In the genomic region with DNA sequence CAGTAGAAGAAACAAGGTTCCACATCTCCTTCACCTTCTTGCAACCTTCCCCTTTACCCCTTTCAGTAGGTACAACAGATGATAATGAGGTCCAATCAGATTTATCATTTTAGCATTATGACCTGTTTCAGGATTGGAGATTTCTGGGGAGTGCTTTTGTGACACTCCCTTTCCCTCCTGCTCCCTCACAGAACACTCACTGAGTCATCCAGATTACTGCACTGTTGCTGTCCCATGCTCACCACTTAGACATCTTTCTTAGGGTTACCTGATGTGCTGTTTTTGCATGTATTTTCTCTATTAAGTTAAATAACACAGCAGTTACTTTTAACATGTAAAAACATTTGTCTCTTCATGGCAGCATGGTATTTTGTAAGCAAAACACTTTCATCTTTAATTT, we compare ENCODE assay signal across 27 cellular contexts.
A peak's percentile ranks its signal among the peaks of the same experiment; 100 is the strongest.
DNase-seq lines count a peak whose midpoint lies in the region; TF ChIP-seq lines count a peak whose summit lies in the region.
"Had no signal": no experiment of that assay in that cellular context is flagged by ENCODE, and none has a peak within 500 bp of the region (broad histone marks: within the 10 kb centered on the region; RNA-seq: fewer than 3 reads in every experiment).

No MANE protein-coding gene starts in this region.

- H3K9me3 ChIP-seq in H9 (ENCODE audit: control insufficient read depth, low read depth, low read length) = no peaks in the 10 kb centered on the region
- H3K9me3 ChIP-seq in CD4-positive, alpha-beta memory T cell (ENCODE audit: control insufficient read depth in 1 of 2, low read length in 2 of 2) = no peaks in the 10 kb centered on the region
- H3K9me3 ChIP-seq: BE2C, ovary, suprapubic skin had no signal

- POLR2A ChIA-PET in CD4-positive, alpha-beta memory T cell (lab: Charles Lee; ENCODE audit: partially characterized antibody) = no interaction called here

- H3K27ac Mint-ChIP-seq in H9 = no peak overlapping the region
- H3K27ac Mint-ChIP-seq in CD4-positive, alpha-beta memory T cell = no peak overlapping the region
- H3K27ac Mint-ChIP-seq: activated B cell treated with CpG ODN at 0.5 μM for 24 hours; activated naive CD8-positive, alpha-beta T cell treated with anti-CD3 and anti-CD28 coated beads, Interleukin-2, amount 50 U/mL, for 24 hours; brain had no signal

- H2AK5ac ChIP-seq in H9 (ENCODE audit: insufficient read length, low read length) = no peak overlapping the region

- intact Hi-C loops in CD4-positive, alpha-beta memory T cell (cut with micrococcal nuclease) = no loop called here

- DNase-seq in EH (ENCODE audit: low read depth) (peak; percentile 23), LHCN-M2 (ENCODE audit: low read depth) (peak; percentile 58), amniotic epithelial cell (ENCODE audit: low read depth) (peak; percentile 6), kidney tubule cell (ENCODE audit: low spot score) (peak; percentile 52), H9 (no peak), NCI-H524 (lab: John Stamatoyannopoulos, UW) (no peak)
- DNase-seq in CD4-positive, alpha-beta memory T cell = no peak
- DNase-seq: activated B cell treated with CpG ODN at 0.5 μM for 24 hours; activated CD4-positive, alpha-beta T cell treated with anti-CD3 and anti-CD28 coated beads, Interleukin-2, amount 50 U/mL, for 1 hour; activated naive CD8-positive, alpha-beta T cell treated with anti-CD3 and anti-CD28 coated beads, Interleukin-2, amount 50 U/mL, for 24 hours; activated T-cell treated with anti-CD3 and anti-CD28 coated beads, Interleukin-2, amount 50 U/mL, for 48 hours; BE2C; DMS 273 treated with DMSO at 0.1 percent for 48 hours; H7; Kasumi-1; mesendoderm; NCI-H446 treated with DMSO at 0.1 percent for 48 hours; NCI-H82; ovary; small intestine; stimulated activated naive CD4-positive, alpha-beta T cell; T-helper 1 cell had no signal

- TF ChIP-seq CTCF in H9 (conservative IDR thresholded peaks at IDR 0.05) = no peak

- no peaks in the 10 kb centered on the region; the same call in 1 of the 2 replicates for H3K27me3 Mint-ChIP-seq in H9 (ENCODE audit: low read depth)
- peaks cover 0 to 3% of the 10 kb centered on the region in 2 donors for H3K27me3 Mint-ChIP-seq in CD4-positive, alpha-beta memory T cell

- H3K27ac ChIP-seq in H9 (ENCODE audit: insufficient read length, low read depth, low read length) = no peak overlapping the region
- no peak overlapping the region for H3K27ac ChIP-seq in CD4-positive, alpha-beta memory T cell (ENCODE audit: low read depth, low read length)
- H3K27ac ChIP-seq: ovary, RWPE1, SK-N-MC, suprapubic skin had no signal

- no peak overlapping the region for H2BK12ac ChIP-seq in H9 (ENCODE audit: insufficient read length, low read depth, low read length)

- H3K4me1 Mint-ChIP-seq in H9 = peaks cover 2 to 7% of the 10 kb centered on the region in 2 experiments; a peak in 3 of 4 replicates
- no peaks in the 10 kb centered on the region for H3K4me1 Mint-ChIP-seq in CD4-positive, alpha-beta memory T cell
- H3K4me1 Mint-ChIP-seq: activated B cell treated with CpG ODN at 0.5 μM for 24 hours; activated naive CD8-positive, alpha-beta T cell treated with anti-CD3 and anti-CD28 coated beads, Interleukin-2, amount 50 U/mL, for 24 hours; brain had no signal

- H2BK120ac ChIP-seq in H9 (ENCODE audit: low read depth, low read length, poor library complexity, severe bottlenecking) = no peak overlapping the region

- H3K4ac ChIP-seq in H9 (ENCODE audit: low read depth, low read length) = no peak overlapping the region

- no peaks in the 10 kb centered on the region for H3K9me3 Mint-ChIP-seq in H9
- H3K9me3 Mint-ChIP-seq in CD4-positive, alpha-beta memory T cell = peaks cover 0 to 3% (median 0%) of the 10 kb centered on the region in 8 donors
- H3K9me3 Mint-ChIP-seq: activated B cell treated with CpG ODN at 0.5 μM for 24 hours; activated naive CD8-positive, alpha-beta T cell treated with anti-CD3 and anti-CD28 coated beads, Interleukin-2, amount 50 U/mL, for 24 hours had no signal

- H3K36me3 Mint-ChIP-seq in H9 (ENCODE audit: insufficient read depth in 1 of 3, low read depth in 3 of 3) = no peaks in the 10 kb centered on the region
- H3K36me3 Mint-ChIP-seq in CD4-positive, alpha-beta memory T cell = no peaks in the 10 kb centered on the region
- H3K36me3 Mint-ChIP-seq: brain had no signal

- no peaks in the 10 kb centered on the region for H3K36me3 ChIP-seq in CD4-positive, alpha-beta memory T cell (ENCODE audit: insufficient read depth, low read length)
- H3K36me3 ChIP-seq: BE2C, ovary, suprapubic skin had no signal

- no peaks in the 10 kb centered on the region for H3K79me1 ChIP-seq in H9 (ENCODE audit: insufficient read depth, low read depth, low read length, poor library complexity, severe bottlenecking)

- no peak overlapping the region for H3T11ph ChIP-seq in H9 (ENCODE audit: low read length)

- no peak overlapping the region for H3K14ac ChIP-seq in H9 (ENCODE audit: insufficient read depth, low read length)

- H3K27me3 ChIP-seq in H9 (ENCODE audit: insufficient read depth, low read length) = no peaks in the 10 kb centered on the region
- no peaks in the 10 kb centered on the region for H3K27me3 ChIP-seq in CD4-positive, alpha-beta memory T cell (ENCODE audit: insufficient read depth, low read length)
- H3K27me3 ChIP-seq: BE2C, ovary, suprapubic skin had no signal

- H3K4me3 Mint-ChIP-seq in H9 = no peak overlapping the region
- H3K4me3 Mint-ChIP-seq in CD4-positive, alpha-beta memory T cell = no peak overlapping the region
- H3K4me3 Mint-ChIP-seq: activated B cell treated with CpG ODN at 0.5 μM for 24 hours; activated naive CD8-positive, alpha-beta T cell treated with anti-CD3 and anti-CD28 coated beads, Interleukin-2, amount 50 U/mL, for 24 hours; brain had no signal

- no peaks in the 10 kb centered on the region for H3K23me2 ChIP-seq in H9 (ENCODE audit: insufficient read length, low read depth, low read length, poor library complexity, severe bottlenecking)

- H3K4me2 ChIP-seq in H9 (ENCODE audit: insufficient read depth, insufficient read length, low read length) = no peak overlapping the region

- no peak overlapping the region for H3K9ac ChIP-seq in H9 (ENCODE audit: extremely low read depth, insufficient read length, low read length)

- H4K8ac ChIP-seq in H9 (replicated peaks; ENCODE audit: insufficient read length, low read depth, low read length) = no peak overlapping the region

- H3K4me3 ChIP-seq in CD4-positive, alpha-beta memory T cell (ENCODE audit: low read length in 2 of 2) = no peak overlapping the region
- H3K4me3 ChIP-seq: GM12878, ovary, SK-N-MC, suprapubic skin had no signal

- H3K23ac ChIP-seq in H9 (ENCODE audit: insufficient read length, low read depth, low read length) = no peak overlapping the region

- no peak overlapping the region for H2BK20ac ChIP-seq in H9 (ENCODE audit: low read depth, low read length, poor library complexity, severe bottlenecking)

- no peaks in the 10 kb centered on the region for H3K4me1 ChIP-seq in H9 (ENCODE audit: insufficient read depth, low read length)
- no peaks in the 10 kb centered on the region for H3K4me1 ChIP-seq in CD4-positive, alpha-beta memory T cell (ENCODE audit: insufficient read depth, low read length)
- H3K4me1 ChIP-seq: BE2C, suprapubic skin had no signal

- no peak overlapping the region for H4K91ac ChIP-seq in H9 (ENCODE audit: insufficient read length, low read depth, low read length)

- no peak overlapping the region for H4K5ac ChIP-seq in H9 (ENCODE audit: insufficient read length, low read depth, low read length)

- no peak overlapping the region for H3K56ac ChIP-seq in H9 (ENCODE audit: insufficient read length, low read depth, low read length)

- no peak overlapping the region for H2BK15ac ChIP-seq in H9 (ENCODE audit: low read depth, low read length)

- CTCF ChIA-PET in CD4-positive, alpha-beta memory T cell (lab: Charles Lee; ENCODE audit: partially characterized antibody) = no interaction called here

- no peak overlapping the region for H3K18ac ChIP-seq in H9 (ENCODE audit: insufficient read length, low read depth, low read length)

- no peak overlapping the region for H2AFZ ChIP-seq in H9 (ENCODE audit: low read length)

- H4K20me1 ChIP-seq in H9 (ENCODE audit: control insufficient read depth, insufficient read depth, insufficient read length) = no peaks in the 10 kb centered on the region

- H3K79me2 ChIP-seq in H9 (ENCODE audit: insufficient read depth, low read length) = no peaks in the 10 kb centered on the region

- no peak overlapping the region for H2BK5ac ChIP-seq in H9 (ENCODE audit: insufficient read length, low read length)

Comparison
In these comparisons a context has a peak if more than half of its experiments do, and no peak if none do; other contexts are left out.
1. DNase-seq: peak in EH (single experiment), LHCN-M2 (single experiment), amniotic epithelial cell (single experiment) and kidney tubule cell (single experiment); none in H9 (single experiment), NCI-H524 (0 of 2) and CD4-positive, alpha-beta memory T cell (0 of 5).